25 cellular contexts compared by ENCODE assay signal in the genomic region with DNA sequence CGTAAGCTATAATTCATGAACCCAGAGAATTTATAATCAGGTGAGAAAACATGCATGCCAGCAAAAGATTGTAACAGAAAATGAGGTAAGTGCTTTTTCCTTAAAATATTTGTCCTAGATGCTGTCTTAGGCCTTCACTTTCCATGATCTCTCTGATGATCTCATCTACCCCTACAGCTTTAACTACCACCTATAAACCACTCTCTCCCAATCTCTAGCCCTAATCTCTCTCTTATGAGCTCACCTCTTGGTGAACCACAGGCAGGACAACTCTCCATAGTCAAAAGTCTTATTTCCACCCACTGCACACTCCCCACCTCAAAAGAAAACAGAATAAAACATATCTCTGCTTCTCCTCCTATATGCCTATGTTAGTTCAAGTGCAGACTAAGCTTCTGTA.
"Had no signal": no experiment of that assay in that cellular context is flagged by ENCODE, and none has a peak within 500 bp of the region (broad histone marks: within the 10 kb centered on the region; RNA-seq: fewer than 3 reads in every experiment).

No MANE protein-coding gene starts in this region.

- H2AFZ ChIP-seq: neural progenitor cell had no signal

- H3K4me2 ChIP-seq: neural progenitor cell had no signal

- H3K36me3 ChIP-seq: esophagus muscularis mucosa, heart right ventricle, neural progenitor cell, sigmoid colon, spleen, suprapubic skin, transverse colon, vagina had no signal

- H3K27ac ChIP-seq: coronary artery, esophagus muscularis mucosa, neural progenitor cell, psoas muscle, sigmoid colon, spleen, suprapubic skin, transverse colon, vagina had no signal

- H3K4me1 Mint-ChIP-seq: naive thymus-derived CD4-positive, alpha-beta T cell; stimulated activated naive CD8-positive, alpha-beta T cell treated with anti-CD3 and anti-CD28 coated beads, Interleukin-15, amount 100 ng/mL, for 72 hours had no signal

- H3K36me3 Mint-ChIP-seq: mesothelial cell of epicardium; naive thymus-derived CD4-positive, alpha-beta T cell; neural progenitor cell; stimulated activated naive B cell treated with anti-CD40 and anti-IgM and Interleukin-4, amounts not matched to agents 10 μg/mL and 1 μg/mL and 100 μg/mL, for 72 hours had no signal

- H3K9me3 Mint-ChIP-seq: nephron; stimulated activated naive B cell treated with anti-CD40 and anti-IgM and Interleukin-4, amounts not matched to agents 10 μg/mL and 1 μg/mL and 100 μg/mL, for 72 hours; stimulated activated naive CD8-positive, alpha-beta T cell treated with anti-CD3 and anti-CD28 coated beads, Interleukin-15, amount 100 ng/mL, for 72 hours had no signal

- H3K9ac ChIP-seq: neural progenitor cell had no signal

- DNase-seq: dermis blood vessel endothelial cell; effector memory CD4-positive, alpha-beta T cell; foreskin melanocyte; glutamatergic neuron; heart right ventricle; hippocampal formation; mesenchymal stem cell; naive thymus-derived CD4-positive, alpha-beta T cell; psoas muscle; right cardiac atrium; sigmoid colon; spleen; stimulated activated CD4-positive, alpha-beta T cell treated with anti-CD3 and anti-CD28 coated beads, Interleukin-2, amount 100 ng/mL, for 48 hours; stimulated activated naive B cell treated with anti-CD40 and anti-IgM and Interleukin-4, amounts not matched to agents 10 μg/mL and 1 μg/mL and 100 μg/mL, for 72 hours; stimulated activated naive CD8-positive, alpha-beta T cell treated with anti-CD3 and anti-CD28 coated beads, Interleukin-15, amount 100 ng/mL, for 72 hours; transverse colon had no signal

- H3K4me3 ChIP-seq: coronary artery, esophagus muscularis mucosa, heart right ventricle, lung, neural progenitor cell, psoas muscle, sigmoid colon, spleen, suprapubic skin, transverse colon, vagina had no signal

- H3K4me3 Mint-ChIP-seq: mesothelial cell of epicardium; naive thymus-derived CD4-positive, alpha-beta T cell; nephron; neural progenitor cell; stimulated activated naive B cell treated with anti-CD40 and anti-IgM and Interleukin-4, amounts not matched to agents 10 μg/mL and 1 μg/mL and 100 μg/mL, for 72 hours; stimulated activated naive CD8-positive, alpha-beta T cell treated with anti-CD3 and anti-CD28 coated beads, Interleukin-15, amount 100 ng/mL, for 72 hours had no signal

- ATAC-seq: heart right ventricle; left lobe of liver; naive thymus-derived CD4-positive, alpha-beta T cell; psoas muscle; right cardiac atrium; stimulated activated naive B cell treated with anti-CD40 and anti-IgM and Interleukin-4, amounts not matched to agents 10 μg/mL and 1 μg/mL and 100 μg/mL, for 72 hours; stimulated activated naive CD8-positive, alpha-beta T cell treated with anti-CD3 and anti-CD28 coated beads, Interleukin-15, amount 100 ng/mL, for 72 hours had no signal

- H3K27ac Mint-ChIP-seq: mesothelial cell of epicardium; naive thymus-derived CD4-positive, alpha-beta T cell; nephron; neural progenitor cell; stimulated activated naive B cell treated with anti-CD40 and anti-IgM and Interleukin-4, amounts not matched to agents 10 μg/mL and 1 μg/mL and 100 μg/mL, for 72 hours had no signal

- H3K9me3 ChIP-seq: esophagus muscularis mucosa, heart right ventricle, psoas muscle, sigmoid colon, spleen, suprapubic skin, transverse colon, vagina had no signal

- H3K27me3 ChIP-seq: esophagus muscularis mucosa, heart right ventricle, neural progenitor cell, sigmoid colon, suprapubic skin, transverse colon, vagina had no signal

- H3K4me1 ChIP-seq: neural progenitor cell, psoas muscle, spleen, transverse colon, vagina had no signal
